ENCODE assay signal across 7 cellular contexts in the genomic region with DNA sequence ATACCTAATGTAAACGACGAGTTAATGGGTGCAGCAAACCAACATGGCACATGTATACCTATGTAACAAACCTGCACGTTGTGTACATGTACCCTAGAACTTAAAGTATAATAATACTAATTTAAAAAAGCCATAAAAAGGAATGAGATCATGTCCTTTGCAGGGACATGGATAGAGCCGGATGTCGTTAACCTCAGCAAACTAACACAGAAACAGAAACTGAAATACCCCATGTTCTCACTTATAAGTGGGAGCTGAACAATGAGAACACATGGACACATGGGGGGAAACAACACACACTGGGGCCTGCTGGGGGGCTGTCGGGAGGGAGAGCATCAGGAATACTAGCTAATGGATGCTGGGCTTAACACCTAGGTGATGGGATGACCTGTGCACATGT.
A peak's percentile ranks its signal among the peaks of the same experiment; 100 is the strongest.
DNase-seq lines count a peak whose midpoint lies in the region; ATAC-seq, FAIRE-seq and TF ChIP-seq lines count a peak whose summit lies in the region.
"Not testable (repeated sequence)": the region's sequence is repeated elsewhere in the genome, so short reads cannot be mapped to it uniquely, and the experiment has no call there.

No MANE protein-coding gene starts in this region.

- not testable (repeated sequence) for H3K4me1 Mint-ChIP-seq in activated CD8-positive, alpha-beta T cell treated with anti-CD3 and anti-CD28 coated beads, Interleukin-2, amount 10 ng/mL, durations not matched to agents 7 days and 5 days (ENCODE audit: low read depth)
- H3K4me1 Mint-ChIP-seq in central memory CD8-positive, alpha-beta T cell, result peaks cover 25% of the 10 kb centered on the region
- peaks cover 19 to 32% of the 10 kb centered on the region in 2 donors for H3K4me1 Mint-ChIP-seq in natural killer cell
- H3K4me1 Mint-ChIP-seq in stimulated activated effector memory CD8-positive, alpha-beta T cell treated with anti-CD3 and anti-CD28 coated beads, Interleukin-12 subunit alpha, Interleukin-12 subunit beta, amount 100 ng/mL, for 72 hours, result peaks cover 11% of the 10 kb centered on the region

- not testable (repeated sequence) for H3K27me3 ChIP-seq in KMS-11 (ENCODE audit: insufficient read depth, low read depth)

- H4K20me1 ChIP-seq in KMS-11 (ENCODE audit: insufficient read depth), result not testable (repeated sequence)

- intact Hi-C loops in natural killer cell (cut with micrococcal nuclease), result not testable (repeated sequence)

- not testable (repeated sequence) for H3K27me3 Mint-ChIP-seq in activated CD8-positive, alpha-beta T cell treated with anti-CD3 and anti-CD28 coated beads, Interleukin-2, amount 10 ng/mL, durations not matched to agents 7 days and 5 days (ENCODE audit: low read depth); central memory CD8-positive, alpha-beta T cell; natural killer cell (ENCODE audit: low read depth in 2 of 2)

- H3K9ac ChIP-seq in KMS-11, result not testable (repeated sequence)

- POLR2A ChIA-PET in activated CD8-positive, alpha-beta T cell treated with anti-CD3 and anti-CD28 coated beads, Interleukin-2, amount 10 ng/mL, durations not matched to agents 7 days and 5 days (lab: Charles Lee), result not testable (repeated sequence)

- ATAC-seq in GM21367 (IDR thresholded peaks at IDR 0.05; ENCODE audit: unreplicated experiment), result peak; percentile 50
- not testable (repeated sequence) for ATAC-seq in activated CD8-positive, alpha-beta T cell treated with anti-CD3 and anti-CD28 coated beads, Interleukin-2, amount 10 ng/mL, durations not matched to agents 7 days and 5 days
- peak; percentile 56 for ATAC-seq in central memory CD8-positive, alpha-beta T cell (replicated peaks; ENCODE audit: extremely low read depth, poor library complexity, severe bottlenecking)
- ATAC-seq in natural killer cell, result peak in 2 of 3 donors; percentile 55
- peak; percentile 34 for ATAC-seq in stimulated activated effector memory CD8-positive, alpha-beta T cell treated with anti-CD3 and anti-CD28 coated beads, Interleukin-12 subunit alpha, Interleukin-12 subunit beta, amount 100 ng/mL, for 72 hours

- H3K79me2 ChIP-seq in KMS-11 (ENCODE audit: insufficient read depth, low read depth), result peaks cover 14% of the 10 kb centered on the region; the same call in 1 of the 2 replicates

- CTCF ChIA-PET in activated CD8-positive, alpha-beta T cell treated with anti-CD3 and anti-CD28 coated beads, Interleukin-2, amount 10 ng/mL, durations not matched to agents 7 days and 5 days (lab: Charles Lee), result interaction anchor here (0.6 kb wide), 1 partner anchor 273 kb away, joined by 3 read pairs; no protein-coding TSS in a partner anchor

- peak overlapping the region; percentile 46; the same call in 1 of the 2 replicates for H3K4me2 ChIP-seq in KMS-11

- not testable (repeated sequence) for H3K9me3 Mint-ChIP-seq in activated CD8-positive, alpha-beta T cell treated with anti-CD3 and anti-CD28 coated beads, Interleukin-2, amount 10 ng/mL, durations not matched to agents 7 days and 5 days (ENCODE audit: insufficient read depth); central memory CD8-positive, alpha-beta T cell; natural killer cell; stimulated activated effector memory CD8-positive, alpha-beta T cell treated with anti-CD3 and anti-CD28 coated beads, Interleukin-12 subunit alpha, Interleukin-12 subunit beta, amount 100 ng/mL, for 72 hours

- H3K36me3 ChIP-seq in KMS-11 (ENCODE audit: insufficient read depth), result not testable (repeated sequence)

- not testable (repeated sequence) for H2AFZ ChIP-seq in KMS-11 (ENCODE audit: low read depth)

- DNase-seq in GM18507 (ENCODE audit: extremely low spot score, insufficient read length, low read depth); activated CD8-positive, alpha-beta T cell treated with anti-CD3 and anti-CD28 coated beads, Interleukin-2, amount 10 ng/mL, durations not matched to agents 7 days and 5 days; central memory CD8-positive, alpha-beta T cell (ENCODE audit: low spot score in 2 of 2); natural killer cell; stimulated activated effector memory CD8-positive, alpha-beta T cell treated with anti-CD3 and anti-CD28 coated beads, Interleukin-12 subunit alpha, Interleukin-12 subunit beta, amount 100 ng/mL, for 72 hours (ENCODE audit: low spot score in 2 of 2): not testable (repeated sequence)

- H3K27ac Mint-ChIP-seq in activated CD8-positive, alpha-beta T cell treated with anti-CD3 and anti-CD28 coated beads, Interleukin-2, amount 10 ng/mL, durations not matched to agents 7 days and 5 days, result peak overlapping the region; percentile 66
- H3K27ac Mint-ChIP-seq in central memory CD8-positive, alpha-beta T cell (ENCODE audit: low read depth), result peak overlapping the region; percentile 74
- peak overlapping the region; percentile 46 to 58 for H3K27ac Mint-ChIP-seq in natural killer cell
- peak overlapping the region; percentile 16 for H3K27ac Mint-ChIP-seq in stimulated activated effector memory CD8-positive, alpha-beta T cell treated with anti-CD3 and anti-CD28 coated beads, Interleukin-12 subunit alpha, Interleukin-12 subunit beta, amount 100 ng/mL, for 72 hours

- H3K4me1 ChIP-seq in KMS-11 (ENCODE audit: low read depth, poor library complexity, severe bottlenecking), result peaks cover 36% of the 10 kb centered on the region

- not testable (repeated sequence) for H3K4me3 ChIP-seq in KMS-11 (IDR thresholded peaks at IDR 0.05; ENCODE audit: insufficient read depth, low read depth, low read length)

- peaks cover 20% of the 10 kb centered on the region for H3K36me3 Mint-ChIP-seq in activated CD8-positive, alpha-beta T cell treated with anti-CD3 and anti-CD28 coated beads, Interleukin-2, amount 10 ng/mL, durations not matched to agents 7 days and 5 days (ENCODE audit: low read depth)
- not testable (repeated sequence) for H3K36me3 Mint-ChIP-seq in central memory CD8-positive, alpha-beta T cell (ENCODE audit: insufficient read depth); natural killer cell; stimulated activated effector memory CD8-positive, alpha-beta T cell treated with anti-CD3 and anti-CD28 coated beads, Interleukin-12 subunit alpha, Interleukin-12 subunit beta, amount 100 ng/mL, for 72 hours

- H3K4me3 Mint-ChIP-seq in activated CD8-positive, alpha-beta T cell treated with anti-CD3 and anti-CD28 coated beads, Interleukin-2, amount 10 ng/mL, durations not matched to agents 7 days and 5 days, result not testable (repeated sequence)
- peak overlapping the region; percentile 77 for H3K4me3 Mint-ChIP-seq in central memory CD8-positive, alpha-beta T cell
- peak overlapping the region; percentile 72 for H3K4me3 Mint-ChIP-seq in natural killer cell
- H3K4me3 Mint-ChIP-seq in stimulated activated effector memory CD8-positive, alpha-beta T cell treated with anti-CD3 and anti-CD28 coated beads, Interleukin-12 subunit alpha, Interleukin-12 subunit beta, amount 100 ng/mL, for 72 hours, result peak overlapping the region; percentile 36

- not testable (repeated sequence) for TF ChIP-seq CTCF in KMS-11 (conservative IDR thresholded peaks at IDR 0.05; ENCODE audit: low read depth, low read length); natural killer cell (IDR thresholded peaks at IDR 0.05)

- not testable (repeated sequence) for H3K27ac ChIP-seq in KMS-11

- peak; percentile 24 for FAIRE-seq in GM18507 (lab: Jason Lieb, UNC)

Comparison
In these comparisons a context has a peak if more than half of its experiments do, and no peak if none do; other contexts are left out.
1. H3K27ac Mint-ChIP-seq: peak in every context shown above with its lines; median percentile 74 in central memory CD8-positive, alpha-beta T cell; 66 in activated CD8-positive, alpha-beta T cell treated with anti-CD3 and anti-CD28 coated beads, Interleukin-2, amount 10 ng/mL, durations not matched to agents 7 days and 5 days; 52 in natural killer cell; 16 in stimulated activated effector memory CD8-positive, alpha-beta T cell treated with anti-CD3 and anti-CD28 coated beads, Interleukin-12 subunit alpha, Interleukin-12 subunit beta, amount 100 ng/mL, for 72 hours.